In the genomic region with DNA sequence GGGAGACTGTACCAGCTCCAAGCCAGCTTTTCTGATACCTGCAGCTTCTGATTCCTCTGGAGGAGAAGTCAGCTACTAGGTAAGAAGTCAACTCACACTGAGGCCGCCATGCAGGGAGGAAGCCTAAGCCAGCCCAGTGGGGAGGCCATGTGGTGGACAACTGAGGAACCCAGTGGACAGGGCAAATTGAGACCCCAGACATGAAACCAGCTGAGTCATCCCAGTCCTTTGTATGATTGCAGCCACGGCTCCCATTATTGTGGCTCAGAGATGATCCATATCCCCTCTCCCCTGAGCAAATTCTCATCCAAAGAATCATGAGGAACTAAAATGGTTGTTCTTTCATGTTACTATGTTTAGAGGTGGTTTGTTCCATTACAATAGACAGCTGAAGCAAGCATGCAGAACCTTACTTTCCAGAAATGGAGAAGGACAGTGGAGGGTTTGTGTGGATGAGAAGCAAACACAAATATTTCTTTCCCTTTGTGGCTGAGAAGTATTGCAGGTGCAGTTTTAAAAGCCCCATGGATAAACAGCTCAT, we compare ENCODE assay signal across 21 cellular contexts.
DNase-seq lines count a peak whose midpoint lies in the region; ATAC-seq, FAIRE-seq and TF ChIP-seq lines count a peak whose summit lies in the region.
"Had no signal": no experiment of that assay in that cellular context is flagged by ENCODE, and none has a peak within 500 bp of the region (broad histone marks: within the 10 kb centered on the region; RNA-seq: fewer than 3 reads in every experiment).

No MANE protein-coding gene starts in this region.

- no peaks in the 10 kb centered on the region for H3K4me1 ChIP-seq in A549
- no peaks in the 10 kb centered on the region for H3K4me1 ChIP-seq in foreskin keratinocyte

- H3K27ac ChIP-seq in A549 (peak overlapping the region in 1 of 2 experiments; percentile 44; a peak in 1 of 6 replicates), C4-2B (peak overlapping the region; percentile 48), foreskin keratinocyte (no peak overlapping the region)

- intact Hi-C loops in natural killer cell (cut with micrococcal nuclease) = no loop called here

- no peak overlapping the region for H3K27ac Mint-ChIP-seq in natural killer cell
- H3K27ac Mint-ChIP-seq: CD14-positive monocyte; CD4-positive, alpha-beta T cell; CD8-positive, alpha-beta memory T cell; GM23338; H9 had no signal

- no peaks in the 10 kb centered on the region for H3K36me3 Mint-ChIP-seq in natural killer cell
- H3K36me3 Mint-ChIP-seq: CD14-positive monocyte; CD8-positive, alpha-beta memory T cell had no signal

- no peaks in the 10 kb centered on the region for H3K27me3 ChIP-seq in foreskin keratinocyte

- CTCF ChIA-PET in A549 (lab: Yijun Ruan, JAX) = interaction anchor here (0.9 to 3.0 kb wide), 2 partner anchors 11 to 14 kb away, joined by 3 to 14 read pairs; no protein-coding TSS in a partner anchor

- no peak overlapping the region for H3K4me2 ChIP-seq in A549
- H3K4me2 ChIP-seq: GM23338 had no signal

- H3K9me3 Mint-ChIP-seq in natural killer cell = no peaks in the 10 kb centered on the region
- H3K9me3 Mint-ChIP-seq: CD14-positive monocyte; CD4-positive, alpha-beta T cell; CD8-positive, alpha-beta memory T cell had no signal

- TF ChIP-seq EP300 in A549 (IDR thresholded peaks at IDR 0.05) = no peak

- H3K27me3 Mint-ChIP-seq in natural killer cell (ENCODE audit: low read depth in 2 of 2) = peaks cover 0 to 3% of the 10 kb centered on the region in 2 donors

- no peaks in the 10 kb centered on the region for H3K4me1 Mint-ChIP-seq in natural killer cell
- H3K4me1 Mint-ChIP-seq: CD14-positive monocyte; CD8-positive, alpha-beta memory T cell; GM23338 had no signal

- POLR2A ChIA-PET in A549 (lab: Yijun Ruan, JAX) = no interaction called here

- TF ChIP-seq RAD21 in A549 (conservative IDR thresholded peaks at IDR 0.05 in 1 of 2, IDR thresholded peaks at IDR 0.05 in 1 of 2) = no peak

- no peak for FAIRE-seq in A549 (lab: Jason Lieb, UNC)
- FAIRE-seq: D721Med, GM12878, GM19239 had no signal

- TF ChIP-seq POLR2A in A549 (IDR thresholded peaks at IDR 0.05; ENCODE audit: low read length) = no peak

- no peaks in the 10 kb centered on the region for H3K9me3 ChIP-seq in A549

- ATAC-seq in A549 (no peak), foreskin keratinocyte (no peak), natural killer cell (no peak)
- ATAC-seq: GM12878, GM23338, HCT116 had no signal

- TF ChIP-seq CTCF in A549 (IDR thresholded peaks at IDR 0.05) (no peak), C4-2B (conservative IDR thresholded peaks at IDR 0.05) (no peak), foreskin keratinocyte (conservative IDR thresholded peaks at IDR 0.05) (no peak), natural killer cell (IDR thresholded peaks at IDR 0.05) (no peak)

- no peak overlapping the region for H3K4me3 ChIP-seq in A549
- H3K4me3 ChIP-seq: GM12878, GM23338 had no signal

- DNase-seq in A549 (ENCODE audit: low read depth in 1 of 2, low spot score in 1 of 2) (no peak), kidney tubule cell (ENCODE audit: low spot score) (peak; percentile 54), renal cortical epithelial cell (ENCODE audit: low read depth) (peak; percentile 64), foreskin keratinocyte (no peak), natural killer cell (no peak)
- DNase-seq in stimulated activated CD4-positive, alpha-beta T cell treated with anti-CD3 and anti-CD28 coated beads, Interleukin-2, amount 100 ng/mL, for 24 hours = no peak
- DNase-seq: 8988T; CD4-positive, alpha-beta T cell; CD8-positive, alpha-beta memory T cell; DMS 273 treated with DMSO at 0.1 percent for 48 hours; DMS79; EL; GDM1; H9 had no signal

- WGBS in A549 (ENCODE audit: missing lambda C conversion rate) = 88% methylated on average over 2 of the region's 2 CpGs

- no peak overlapping the region for H3K4me3 Mint-ChIP-seq in natural killer cell
- H3K4me3 Mint-ChIP-seq: CD14-positive monocyte; CD4-positive, alpha-beta T cell; CD8-positive, alpha-beta memory T cell; GM23338; H9 had no signal

TF ChIP-seq in A549, 52 proteins besides CTCF, POLR2A, EP300 and RAD21:
- TF ChIP-seq, protein P1, sequence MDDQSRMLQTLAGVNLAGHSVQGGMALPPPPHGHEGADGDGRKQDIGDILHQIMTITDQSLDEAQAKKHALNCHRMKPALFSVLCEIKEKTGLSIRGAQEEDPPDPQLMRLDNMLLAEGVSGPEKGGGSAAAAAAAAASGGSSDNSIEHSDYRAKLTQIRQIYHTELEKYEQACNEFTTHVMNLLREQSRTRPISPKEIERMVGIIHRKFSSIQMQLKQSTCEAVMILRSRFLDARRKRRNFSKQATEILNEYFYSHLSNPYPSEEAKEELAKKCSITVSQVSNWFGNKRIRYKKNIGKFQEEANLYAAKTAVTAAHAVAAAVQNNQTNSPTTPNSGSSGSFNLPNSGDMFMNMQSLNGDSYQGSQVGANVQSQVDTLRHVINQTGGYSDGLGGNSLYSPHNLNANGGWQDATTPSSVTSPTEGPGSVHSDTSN (IDR thresholded peaks at IDR 0.05) = no peak
- no peak for TF ChIP-seq JUN (IDR thresholded peaks at IDR 0.05)
- TF ChIP-seq MAFK (IDR thresholded peaks at IDR 0.05; ENCODE audit: partially characterized antibody) = peak; percentile 33
- TF ChIP-seq PHF8 (IDR thresholded peaks at IDR 0.05; ENCODE audit: borderline replicate concordance, low read depth) = no peak

Comparison
In these comparisons a context has a peak if more than half of its experiments do, and no peak if none do; other contexts are left out.
1. DNase-seq: peak in kidney tubule cell (single experiment) and renal cortical epithelial cell (single experiment); none in A549 (0 of 2), stimulated activated CD4-positive, alpha-beta T cell treated with anti-CD3 and anti-CD28 coated beads, Interleukin-2, amount 100 ng/mL, for 24 hours (0 of 2), foreskin keratinocyte (0 of 2) and natural killer cell (single experiment).